In genomic region chr4:146482788-146483187, GRCh38 we compare ENCODE assay signal across 26 cellular contexts.
"Had no signal": no experiment of that assay in that cellular context is flagged by ENCODE, and none has a peak within 500 bp of the region (broad histone marks: within the 10 kb centered on the region; RNA-seq: fewer than 3 reads in every experiment).

No MANE protein-coding gene starts in this region.

- ATAC-seq: stimulated activated effector memory CD8-positive, alpha-beta T cell treated with anti-CD3 and anti-CD28 coated beads, Interleukin-12 subunit alpha, Interleukin-12 subunit beta, amount 100 ng/mL, for 72 hours; stimulated activated memory B cell treated with anti-CD40 and anti-IgM and Interleukin-4, amounts not matched to agents 10 μg/mL and 1 μg/mL and 100 μg/mL, for 72 hours; stimulated activated naive B cell treated with anti-CD40 and anti-IgM and Interleukin-4, amounts not matched to agents 10 μg/mL and 1 μg/mL and 100 μg/mL, for 72 hours; stimulated activated naive CD8-positive, alpha-beta T cell treated with anti-CD3 and anti-CD28 coated beads, Interleukin-15, amount 100 ng/mL, for 72 hours; stimulated activated naive CD8-positive, alpha-beta T cell treated with anti-CD3 and anti-CD28 coated beads, Interleukin-15, Interleukin-2, amounts not matched to agents 100 U/mL and 50 U/mL, for 24 hours; upper lobe of right lung had no signal

- H3K27me3 ChIP-seq: stomach, suprapubic skin, testis, thyroid gland, tibial artery, tibial nerve, transverse colon, upper lobe of left lung, upper lobe of right lung, uterus, vagina had no signal

- H3K4me1 ChIP-seq: stomach, suprapubic skin, testis, thyroid gland, tibial nerve, transverse colon, upper lobe of left lung, upper lobe of right lung, uterus, vagina had no signal

- H3K36me3 ChIP-seq: thyroid gland, upper lobe of left lung, upper lobe of right lung, uterus, vagina had no signal

- DNase-seq: stimulated activated CD4-positive, alpha-beta T cell treated with anti-CD3 and anti-CD28 coated beads, Interleukin-2, amount 100 ng/mL, for 48 hours; stimulated activated CD4-positive, alpha-beta T cell treated with anti-CD3 and anti-CD28 coated beads, Interleukin-4, amount 100 ng/mL, for 1 hour; stimulated activated CD4-positive, alpha-beta T cell treated with anti-CD3 and anti-CD28 coated beads, Interleukin-4, amount 100 ng/mL, for 4 hours; stimulated activated CD8-positive, alpha-beta memory T cell treated with anti-CD3 and anti-CD28 coated beads, Interleukin-4, amount 100 ng/mL, for 48 hours; stimulated activated naive B cell treated with anti-CD40 and anti-IgM and Interleukin-4, amounts not matched to agents 10 μg/mL and 1 μg/mL and 100 μg/mL, for 72 hours; stimulated activated naive CD4-positive, alpha-beta T cell; stimulated activated naive CD4-positive, alpha-beta T cell treated with Interleukin-2 at 50 U/mL for 16 hours; stimulated activated naive CD8-positive, alpha-beta T cell treated with anti-CD3 and anti-CD28 coated beads, Interleukin-15, amount 100 ng/mL, for 72 hours; stimulated activated naive CD8-positive, alpha-beta T cell treated with anti-CD3 and anti-CD28 coated beads, Interleukin-15, Interleukin-2, amounts not matched to agents 100 U/mL and 50 U/mL, for 24 hours; stomach; substantia nigra; testis; thyroid gland; tibial artery; transverse colon; trophoblast cell; upper lobe of left lung; upper lobe of right lung; uterus had no signal

- H3K27ac ChIP-seq: stomach, suprapubic skin, testis, thoracic aorta, thyroid gland, tibial artery, tibial nerve, transverse colon, upper lobe of left lung, upper lobe of right lung, uterus, vagina had no signal

- H3K9me3 ChIP-seq: testis, thyroid gland, vagina had no signal

- FAIRE-seq: urothelium cell line had no signal

- H3K4me3 ChIP-seq: stomach, suprapubic skin, testis, thoracic aorta, thyroid gland, tibial artery, tibial nerve, transverse colon, upper lobe of left lung, upper lobe of right lung, uterus, vagina had no signal
